In genomic region chr12:7302536-7303113, GRCh38 we compare ENCODE assay signal across 27 cellular contexts. TPM values are rescaled to one million over a fixed set of nuclear protein-coding genes. Genes with fewer than 3 reads are reported as not detected.
"Had no signal": no experiment of that assay in that cellular context is flagged by ENCODE, and none has a peak within 500 bp of the region (broad histone marks: within the 10 kb centered on the region; RNA-seq: fewer than 3 reads in every experiment).

No MANE protein-coding gene starts in this region.

- H3K4me1 ChIP-seq: colonic mucosa, psoas muscle, right atrium auricular region, sigmoid colon, stomach, transverse colon had no signal

- ATAC-seq: left colon; mucosa of descending colon; naive thymus-derived CD8-positive, alpha-beta T cell; psoas muscle; stimulated activated naive B cell treated with anti-CD40 and anti-IgM and Interleukin-4, amounts not matched to agents 10 μg/mL and 1 μg/mL and 100 μg/mL, for 72 hours had no signal

- H3K27ac ChIP-seq: colonic mucosa, neutrophil, psoas muscle, right atrium auricular region, sigmoid colon, skin epidermis, stomach, thoracic aorta, transverse colon had no signal

- H3K9me3 ChIP-seq: colonic mucosa, mucosa of descending colon, neutrophil, psoas muscle, right atrium auricular region, sigmoid colon, stomach, thoracic aorta, transverse colon had no signal

- H3K4me3 ChIP-seq: colonic mucosa, mucosa of descending colon, psoas muscle, right atrium auricular region, sigmoid colon, skin epidermis, stomach, thoracic aorta, transverse colon had no signal

- H3K4me1 Mint-ChIP-seq: naive thymus-derived CD8-positive, alpha-beta T cell; stimulated activated naive B cell treated with anti-CD40 and anti-IgM and Interleukin-4, amounts not matched to agents 10 μg/mL and 1 μg/mL and 100 μg/mL, for 72 hours had no signal

- H3K4me3 Mint-ChIP-seq: naive thymus-derived CD8-positive, alpha-beta T cell; stimulated activated naive B cell treated with anti-CD40 and anti-IgM and Interleukin-4, amounts not matched to agents 10 μg/mL and 1 μg/mL and 100 μg/mL, for 72 hours had no signal

- H3K36me3 ChIP-seq: colonic mucosa, neutrophil, right atrium auricular region, sigmoid colon, stomach, thoracic aorta, transverse colon had no signal

- H3K36me3 Mint-ChIP-seq: naive thymus-derived CD8-positive, alpha-beta T cell; stimulated activated naive B cell treated with anti-CD40 and anti-IgM and Interleukin-4, amounts not matched to agents 10 μg/mL and 1 μg/mL and 100 μg/mL, for 72 hours had no signal

- FAIRE-seq: endothelial cell of umbilical vein had no signal

- H3K27me3 ChIP-seq: colonic mucosa, neutrophil, right atrium auricular region, sigmoid colon, stomach, transverse colon had no signal

- DNase-seq: cerebellar nuclear complex; colonic mucosa; dermis blood vessel endothelial cell; hippocampal formation; left colon; mucosa of descending colon; naive thymus-derived CD8-positive, alpha-beta T cell; psoas muscle; sigmoid colon; stimulated activated CD4-positive, alpha-beta T cell treated with anti-CD3 and anti-CD28 coated beads, Interleukin-2, amount 100 ng/mL, for 24 hours; stimulated activated CD4-positive, alpha-beta T cell treated with anti-CD3 and anti-CD28 coated beads, Interleukin-4, amount 100 ng/mL, for 4 hours; stimulated activated naive B cell treated with anti-CD40 and anti-IgM and Interleukin-4, amounts not matched to agents 10 μg/mL and 1 μg/mL and 100 μg/mL, for 72 hours; stomach; substantia nigra; transverse colon had no signal

- H3K27ac Mint-ChIP-seq: naive thymus-derived CD8-positive, alpha-beta T cell; stimulated activated naive B cell treated with anti-CD40 and anti-IgM and Interleukin-4, amounts not matched to agents 10 μg/mL and 1 μg/mL and 100 μg/mL, for 72 hours had no signal

- H3K9me3 Mint-ChIP-seq: naive thymus-derived CD8-positive, alpha-beta T cell; stimulated activated naive B cell treated with anti-CD40 and anti-IgM and Interleukin-4, amounts not matched to agents 10 μg/mL and 1 μg/mL and 100 μg/mL, for 72 hours had no signal

RNA-seq across cellular contexts. Expression of gene ACSM4, which starts 1.2 kb away (rescaled TPM):
- total RNA-seq: colonic mucosa; dermis blood vessel endothelial cell; endothelial cell of umbilical vein; kidney epithelial cell; left colon; liver; lung microvascular endothelial cell; mucosa of descending colon; naive thymus-derived CD8-positive, alpha-beta T cell; osteoblast; psoas muscle; right atrium auricular region; sigmoid colon; stomach; thoracic aorta; transverse colon; ureter had no signal
- polyA plus RNA-seq: endothelial cell of umbilical vein; esophagus; liver; naive thymus-derived CD8-positive, alpha-beta T cell; neural cell; psoas muscle; sigmoid colon; stomach had no signal
